In genomic region chr12:115752913-115753726, GRCh38 we compare ENCODE assay signal across 8 cellular contexts.
A peak's percentile ranks its signal among the peaks of the same experiment; 100 is the strongest.
DNase-seq lines count a peak whose midpoint lies in the region; ATAC-seq and TF ChIP-seq lines count a peak whose summit lies in the region.

No MANE protein-coding gene starts in this region.

- no peak for TF ChIP-seq POLR2A in upper lobe of left lung (IDR thresholded peaks at IDR 0.05)

- POLR2A ChIA-PET in HEK293T (lab: Yijun Ruan, JAX) = no interaction called here

- intact Hi-C loops in left colon (cut with DNase I, micrococcal nuclease) = loop anchor here (2.0 to 10.0 kb wide), 3 partner anchors 162 to 1090 kb away; no protein-coding TSS in a partner anchor

- H3K27me3 ChIP-seq in upper lobe of left lung = no peaks in the 10 kb centered on the region

- no peak for TF ChIP-seq EP300 in upper lobe of left lung (IDR thresholded peaks at IDR 0.05)

- CTCF ChIA-PET in HEK293T (lab: Yijun Ruan, JAX) = interaction anchor here (0.6 to 1.0 kb wide), 5 partner anchors 11 to 1116 kb away, joined by 3 to 4 read pairs (median 3); no protein-coding TSS in a partner anchor

- H3K9me3 ChIP-seq in upper lobe of left lung = no peaks in the 10 kb centered on the region

- in situ Hi-C loops in Caki2 (cut with HindIII; ENCODE audit: low pct_unique_long_range_greater_than_20kb, low sequenced_read_pairs) = no loop called here

- H3K36me3 ChIP-seq in upper lobe of left lung = no peaks in the 10 kb centered on the region

- no peak overlapping the region for H3K4me3 ChIP-seq in upper lobe of left lung

- WGBS in upper lobe of left lung, 2 donors = 49 to 57% methylated on average over 5 of the region's 5 CpGs

- H3K27ac ChIP-seq in upper lobe of left lung = peak overlapping the region in 2 of 4 donors; percentile 49 to 84

- ATAC-seq in left colon (peak; percentile 91), upper lobe of left lung (ENCODE audit: low FRiP score in 2 of 2) (peak; percentile 74 to 77), HG02571 (IDR thresholded peaks at IDR 0.05; ENCODE audit: unreplicated experiment) (no peak), HG02970 (IDR thresholded peaks at IDR 0.05; ENCODE audit: low FRiP score, unreplicated experiment) (no peak)

- peak; percentile 32 to 66 (median 52) for TF ChIP-seq CTCF in upper lobe of left lung (IDR thresholded peaks at IDR 0.05)

- DNase-seq in Caki2 (ENCODE audit: low read depth) = peak; percentile 40
- DNase-seq in HEK293T (ENCODE audit: extremely low spot score) = peak; percentile 62
- DNase-seq in NCI-H774 (lab: John Stamatoyannopoulos, UW) = peak; percentile 59
- DNase-seq in cerebellum (ENCODE audit: low spot score) = peak; percentile 32
- DNase-seq in left colon = no peak
- peak in 1 of 2 donors; percentile 28 for DNase-seq in upper lobe of left lung

- H3K4me1 ChIP-seq in upper lobe of left lung = peaks cover 0 to 15% (median 4%) of the 10 kb centered on the region in 4 donors

TF ChIP-seq in HEK293T, 16 proteins besides CTCF, POLR2A, EP300 and RAD21:
- no peak for TF ChIP-seq ARNT (IDR thresholded peaks at IDR 0.05)
- no peak for TF ChIP-seq ELF4 (IDR thresholded peaks at IDR 0.05)
- TF ChIP-seq ZNF384 (IDR thresholded peaks at IDR 0.05) = no peak
- TF ChIP-seq FOXM1 (IDR thresholded peaks at IDR 0.05; ENCODE audit: borderline replicate concordance) = no peak
- no peak for TF ChIP-seq CTBP1 (IDR thresholded peaks at IDR 0.05; ENCODE audit: borderline replicate concordance)
- TF ChIP-seq L3MBTL2 (conservative IDR thresholded peaks at IDR 0.05) = no peak
- TF ChIP-seq NFRKB (IDR thresholded peaks at IDR 0.05) = no peak
- TF ChIP-seq HDGF (IDR thresholded peaks at IDR 0.05; ENCODE audit: borderline replicate concordance) = no peak
- TF ChIP-seq BHLHE40 (IDR thresholded peaks at IDR 0.05; ENCODE audit: borderline replicate concordance) = no peak

Comparison
In these comparisons a context has a peak if more than half of its experiments do, and no peak if none do; other contexts are left out.
1. DNase-seq: peak in Caki2 (single experiment), HEK293T (single experiment), NCI-H774 (single experiment) and cerebellum (single experiment); none in left colon (0 of 2).
2. ATAC-seq: peak in left colon (single experiment) and upper lobe of left lung (2 of 2); none in HG02571 (single experiment) and HG02970 (single experiment).